13 cellular contexts compared by ENCODE assay signal in the genomic region with DNA sequence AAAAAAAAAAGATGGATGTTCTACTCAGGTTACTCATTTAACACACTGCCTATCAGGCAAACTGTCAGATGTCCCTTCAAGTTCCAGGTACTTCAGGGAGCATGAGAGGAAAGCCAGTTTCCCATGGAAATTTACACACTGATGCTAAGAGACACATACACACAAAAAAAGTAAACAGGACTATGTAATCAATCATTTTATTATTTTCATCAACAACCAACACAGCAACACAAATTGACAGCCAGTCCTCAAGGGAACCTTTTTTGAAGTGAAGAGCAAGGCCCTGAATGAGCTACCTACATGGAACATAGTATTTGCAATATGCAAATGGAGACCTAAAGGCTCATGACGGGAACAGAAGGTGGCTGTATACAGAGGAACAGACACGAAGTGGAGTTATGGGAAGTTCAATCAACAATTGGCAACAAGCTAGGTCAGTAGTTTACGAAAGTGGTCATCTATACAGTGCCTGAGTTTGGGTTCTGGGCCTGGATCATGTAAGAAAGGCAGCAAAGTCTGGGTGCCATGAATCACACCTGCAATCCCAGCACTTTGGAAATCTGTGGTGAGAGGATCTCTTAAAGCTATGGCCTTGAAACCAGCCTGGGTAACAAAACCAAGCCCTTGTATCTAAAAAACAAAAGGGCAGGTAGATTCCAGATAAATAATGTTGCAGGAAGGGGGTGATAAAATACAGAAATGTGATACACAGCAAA. TPM values are rescaled to one million over a fixed set of nuclear protein-coding genes. Genes with fewer than 3 reads are reported as not detected.
DNase-seq lines count a peak whose midpoint lies in the region; ATAC-seq and TF ChIP-seq lines count a peak whose summit lies in the region.
"Had no signal": no experiment of that assay in that cellular context is flagged by ENCODE, and none has a peak within 500 bp of the region (broad histone marks: within the 10 kb centered on the region; RNA-seq: fewer than 3 reads in every experiment).

No MANE protein-coding gene starts in this region.

- H2BK120ac ChIP-seq in trophoblast cell (ENCODE audit: insufficient read depth, low read length, poor library complexity), result no peak overlapping the region

- H3K4me2 ChIP-seq in KMS-11 (no peak overlapping the region; the same call in 1 of the 2 replicates), trophoblast cell (ENCODE audit: low read length) (peak overlapping the region; percentile 31)

- H2AFZ ChIP-seq in KMS-11 (ENCODE audit: low read depth) (no peak overlapping the region), trophoblast cell (ENCODE audit: insufficient read depth, low read length, poor library complexity) (no peak overlapping the region)

- no peaks in the 10 kb centered on the region for H3K9me3 ChIP-seq in trophoblast cell (ENCODE audit: insufficient read depth, low read depth, low read length)
- H3K9me3 ChIP-seq: BE2C had no signal

- H3K4me1 Mint-ChIP-seq in activated T-cell treated with anti-CD3 and anti-CD28 coated beads, Interleukin-2, amount 50 U/mL, for 24 hours (ENCODE audit: low read depth), result peaks cover 35% of the 10 kb centered on the region
- H3K4me1 Mint-ChIP-seq in activated naive CD8-positive, alpha-beta T cell (ENCODE audit: low read depth), result peaks cover 35% of the 10 kb centered on the region

- H3K9me3 Mint-ChIP-seq in activated T-cell treated with anti-CD3 and anti-CD28 coated beads, Interleukin-2, amount 50 U/mL, for 24 hours, result no peaks in the 10 kb centered on the region
- no peaks in the 10 kb centered on the region for H3K9me3 Mint-ChIP-seq in activated naive CD8-positive, alpha-beta T cell (ENCODE audit: low read depth)

- H4K12ac ChIP-seq in trophoblast cell (ENCODE audit: low read depth, low read length), result no peak overlapping the region

- H3K27me3 Mint-ChIP-seq in activated T-cell treated with anti-CD3 and anti-CD28 coated beads, Interleukin-2, amount 50 U/mL, for 24 hours, result peaks cover 4% of the 10 kb centered on the region
- no peaks in the 10 kb centered on the region for H3K27me3 Mint-ChIP-seq in activated naive CD8-positive, alpha-beta T cell

- H3K4me3 Mint-ChIP-seq in activated T-cell treated with anti-CD3 and anti-CD28 coated beads, Interleukin-2, amount 50 U/mL, for 24 hours, result peak overlapping the region; percentile 99
- H3K4me3 Mint-ChIP-seq in activated naive CD8-positive, alpha-beta T cell, result peak overlapping the region; percentile 97

- H3K79me1 ChIP-seq in trophoblast cell (ENCODE audit: low read length), result peaks cover 10% of the 10 kb centered on the region

- H3K4me3 ChIP-seq in KMS-11 (IDR thresholded peaks at IDR 0.05; ENCODE audit: insufficient read depth, low read depth, low read length), result no peak overlapping the region
- H3K4me3 ChIP-seq in trophoblast cell (ENCODE audit: low read depth, low read length), result no peak overlapping the region
- H3K4me3 ChIP-seq: skin epidermis had no signal

- H2BK5ac ChIP-seq in trophoblast cell (ENCODE audit: low read depth, low read length, poor library complexity), result no peak overlapping the region

- H3K14ac ChIP-seq in trophoblast cell (ENCODE audit: low read length), result no peak overlapping the region

- no peak for DNase-seq in activated T-cell treated with anti-CD3 and anti-CD28 coated beads, Interleukin-2, amount 50 U/mL, for 24 hours
- DNase-seq in activated T-cell treated with anti-CD3 and anti-CD28 coated beads, Interleukin-2, amount 50 U/mL, for 48 hours, result no peak
- no peak for DNase-seq in trophoblast cell
- no peak for DNase-seq in kidney glomerular epithelial cell (lab: John Stamatoyannopoulos, UW)
- DNase-seq in nucleus accumbens (lab: John Stamatoyannopoulos, UW), result no peak
- DNase-seq: left ventricle myocardium superior, NCI-H1048 had no signal

- no peak overlapping the region for H3K18ac ChIP-seq in trophoblast cell (ENCODE audit: low read length)

- peaks cover 27% of the 10 kb centered on the region for H4K20me1 ChIP-seq in KMS-11 (ENCODE audit: insufficient read depth)

- peaks cover 61% of the 10 kb centered on the region for H3K36me3 Mint-ChIP-seq in activated T-cell treated with anti-CD3 and anti-CD28 coated beads, Interleukin-2, amount 50 U/mL, for 24 hours (ENCODE audit: low read depth)
- H3K36me3 Mint-ChIP-seq in activated naive CD8-positive, alpha-beta T cell, result peaks cover 38% of the 10 kb centered on the region

- ATAC-seq in HG03457 (IDR thresholded peaks at IDR 0.05; ENCODE audit: unreplicated experiment), result no peak
- ATAC-seq: left ventricle myocardium superior, Right ventricle myocardium inferior had no signal

- no peak overlapping the region for H4K8ac ChIP-seq in trophoblast cell (ENCODE audit: low read depth, low read length)

- H3K4me1 ChIP-seq in KMS-11 (ENCODE audit: low read depth, poor library complexity, severe bottlenecking), result peaks cover 49% of the 10 kb centered on the region
- peaks cover 0 to 3% of the 10 kb centered on the region in 2 experiments for H3K4me1 ChIP-seq in trophoblast cell (ENCODE audit: control insufficient read depth in 1 of 2, insufficient read depth in 2 of 2, low read length in 2 of 2)
- H3K4me1 ChIP-seq: BE2C had no signal

- no peak for TF ChIP-seq CTCF in KMS-11 (conservative IDR thresholded peaks at IDR 0.05; ENCODE audit: low read depth, low read length)

- H2AK5ac ChIP-seq in trophoblast cell (ENCODE audit: low read length), result no peak overlapping the region

- peak overlapping the region; percentile 50 for H3K23ac ChIP-seq in trophoblast cell (ENCODE audit: low read length)

- no CpG with 5 or more reads among the region's 3 CpGs for WGBS in trophoblast cell (ENCODE audit: extremely low coverage, insufficient coverage, insufficient read length)

- no peak overlapping the region for H2BK12ac ChIP-seq in trophoblast cell (ENCODE audit: low read length)

- H4K91ac ChIP-seq in trophoblast cell (ENCODE audit: low read depth, low read length), result no peak overlapping the region

- H3K27me3 ChIP-seq in KMS-11 (ENCODE audit: insufficient read depth, low read depth), result no peaks in the 10 kb centered on the region
- H3K27me3 ChIP-seq in trophoblast cell (ENCODE audit: insufficient read depth, low read length), result no peaks in the 10 kb centered on the region
- H3K27me3 ChIP-seq: BE2C had no signal

- H3K79me2 ChIP-seq in KMS-11 (ENCODE audit: insufficient read depth, low read depth), result peaks cover 46% of the 10 kb centered on the region
- H3K79me2 ChIP-seq in trophoblast cell (ENCODE audit: control insufficient read depth, insufficient read depth, low read length, poor library complexity), result peaks cover 13% of the 10 kb centered on the region

- no peak overlapping the region for H3K4ac ChIP-seq in trophoblast cell (ENCODE audit: low read depth, low read length)

- H3K27ac ChIP-seq in KMS-11 (peak overlapping the region; percentile 96; the same call in 1 of the 2 replicates), trophoblast cell (ENCODE audit: low read depth, low read length) (peak overlapping the region; percentile 33)

- H3K9ac ChIP-seq in KMS-11 (no peak overlapping the region; the same call in 1 of the 2 replicates), trophoblast cell (ENCODE audit: low read length) (peak overlapping the region; percentile 31)

- peak overlapping the region; percentile 99 for H3K27ac Mint-ChIP-seq in activated T-cell treated with anti-CD3 and anti-CD28 coated beads, Interleukin-2, amount 50 U/mL, for 24 hours
- H3K27ac Mint-ChIP-seq in activated naive CD8-positive, alpha-beta T cell, result peak overlapping the region; percentile 100

- H3K36me3 ChIP-seq in KMS-11 (ENCODE audit: insufficient read depth) (peaks cover 28% of the 10 kb centered on the region), trophoblast cell (ENCODE audit: control insufficient read depth in 1 of 2, insufficient read depth in 2 of 2, low read length in 2 of 2) (peaks cover 4 to 30% of the 10 kb centered on the region in 2 experiments)

RNA-seq across cellular contexts. Expression of gene WDR74, which starts 12.6 kb away (rescaled TPM):
- polyA plus RNA-seq in trophoblast cell (2013), result 36.6 and 38.4 TPM in 2 replicates

RNA-seq across cellular contexts. Expression of gene TEX54, which starts 19.3 kb away (rescaled TPM):
- not detected in 2 replicates for polyA plus RNA-seq in trophoblast cell (2013)

RNA-seq across cellular contexts. Expression of gene STX5, which starts 20.1 kb away (rescaled TPM):
- polyA plus RNA-seq in trophoblast cell (2013), result 70.9 and 72.0 TPM in 2 replicates

RNA-seq across cellular contexts. Expression of gene SLC3A2, which starts 28.7 kb away (rescaled TPM):
- 473 and 540 TPM in 2 replicates for polyA plus RNA-seq in trophoblast cell (2013)

RNA-seq across cellular contexts. Expression of gene NXF1, which starts 46.7 kb away (rescaled TPM):
- polyA plus RNA-seq in trophoblast cell (2013), result 65.8 and 70.4 TPM in 2 replicates
